Comparison of ENCODE assay signal across 1 cellular context in the genomic region with DNA sequence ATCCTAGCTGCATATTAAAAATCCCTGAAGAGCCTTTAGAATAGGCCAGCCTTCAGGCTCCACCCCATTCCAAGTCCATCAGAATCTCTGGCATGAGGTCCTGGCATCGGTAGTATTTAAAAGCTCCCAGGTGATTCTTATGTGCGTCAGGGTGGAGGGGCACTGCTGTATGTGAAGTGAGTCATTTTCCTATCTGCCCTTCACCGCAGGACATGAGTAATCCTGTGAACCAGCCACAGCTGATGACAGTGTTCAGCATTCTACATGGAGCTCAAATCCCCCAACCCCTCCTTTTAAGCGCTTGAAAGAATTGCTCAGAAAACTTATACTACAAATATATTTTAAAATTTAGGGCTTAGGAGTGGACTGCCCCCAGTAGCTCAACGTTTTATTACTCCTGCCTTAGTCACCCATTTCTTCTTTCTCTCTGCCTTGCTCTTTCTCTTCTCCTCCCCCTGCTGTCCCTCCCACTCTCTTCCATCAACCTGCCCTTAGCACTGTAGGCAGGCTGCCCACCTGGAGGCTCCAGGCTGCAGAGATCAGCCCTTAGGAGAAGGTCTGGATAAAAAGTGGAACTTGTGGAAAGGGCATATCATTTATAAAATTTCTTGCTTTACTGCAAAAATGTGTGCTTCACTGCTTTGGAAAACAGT.
TF ChIP-seq lines count a peak whose summit lies in the region.

No MANE protein-coding gene starts in this region.

TF ChIP-seq in GM12878, 131 proteins besides CTCF, POLR2A, EP300 and RAD21 (continued from another document):
- TF ChIP-seq, protein P1, sequence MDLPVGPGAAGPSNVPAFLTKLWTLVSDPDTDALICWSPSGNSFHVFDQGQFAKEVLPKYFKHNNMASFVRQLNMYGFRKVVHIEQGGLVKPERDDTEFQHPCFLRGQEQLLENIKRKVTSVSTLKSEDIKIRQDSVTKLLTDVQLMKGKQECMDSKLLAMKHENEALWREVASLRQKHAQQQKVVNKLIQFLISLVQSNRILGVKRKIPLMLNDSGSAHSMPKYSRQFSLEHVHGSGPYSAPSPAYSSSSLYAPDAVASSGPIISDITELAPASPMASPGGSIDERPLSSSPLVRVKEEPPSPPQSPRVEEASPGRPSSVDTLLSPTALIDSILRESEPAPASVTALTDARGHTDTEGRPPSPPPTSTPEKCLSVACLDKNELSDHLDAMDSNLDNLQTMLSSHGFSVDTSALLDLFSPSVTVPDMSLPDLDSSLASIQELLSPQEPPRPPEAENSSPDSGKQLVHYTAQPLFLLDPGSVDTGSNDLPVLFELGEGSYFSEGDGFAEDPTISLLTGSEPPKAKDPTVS (IDR thresholded peaks at IDR 0.05; ENCODE audit: low read depth, low read length) = no peak
- peak; percentile 64 for TF ChIP-seq SP1 (IDR thresholded peaks at IDR 0.05; ENCODE audit: low read depth, low read length)
- no peak for TF ChIP-seq KLF5 (IDR thresholded peaks at IDR 0.05; ENCODE audit: partially characterized antibody)
- TF ChIP-seq, protein P2, sequence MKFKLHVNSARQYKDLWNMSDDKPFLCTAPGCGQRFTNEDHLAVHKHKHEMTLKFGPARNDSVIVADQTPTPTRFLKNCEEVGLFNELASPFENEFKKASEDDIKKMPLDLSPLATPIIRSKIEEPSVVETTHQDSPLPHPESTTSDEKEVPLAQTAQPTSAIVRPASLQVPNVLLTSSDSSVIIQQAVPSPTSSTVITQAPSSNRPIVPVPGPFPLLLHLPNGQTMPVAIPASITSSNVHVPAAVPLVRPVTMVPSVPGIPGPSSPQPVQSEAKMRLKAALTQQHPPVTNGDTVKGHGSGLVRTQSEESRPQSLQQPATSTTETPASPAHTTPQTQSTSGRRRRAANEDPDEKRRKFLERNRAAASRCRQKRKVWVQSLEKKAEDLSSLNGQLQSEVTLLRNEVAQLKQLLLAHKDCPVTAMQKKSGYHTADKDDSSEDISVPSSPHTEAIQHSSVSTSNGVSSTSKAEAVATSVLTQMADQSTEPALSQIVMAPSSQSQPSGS (IDR thresholded peaks at IDR 0.05; ENCODE audit: low read length) = peak; percentile 95
- TF ChIP-seq MXI1 (IDR thresholded peaks at IDR 0.05; ENCODE audit: low read depth, low read length) = no peak
- TF ChIP-seq, protein P3, sequence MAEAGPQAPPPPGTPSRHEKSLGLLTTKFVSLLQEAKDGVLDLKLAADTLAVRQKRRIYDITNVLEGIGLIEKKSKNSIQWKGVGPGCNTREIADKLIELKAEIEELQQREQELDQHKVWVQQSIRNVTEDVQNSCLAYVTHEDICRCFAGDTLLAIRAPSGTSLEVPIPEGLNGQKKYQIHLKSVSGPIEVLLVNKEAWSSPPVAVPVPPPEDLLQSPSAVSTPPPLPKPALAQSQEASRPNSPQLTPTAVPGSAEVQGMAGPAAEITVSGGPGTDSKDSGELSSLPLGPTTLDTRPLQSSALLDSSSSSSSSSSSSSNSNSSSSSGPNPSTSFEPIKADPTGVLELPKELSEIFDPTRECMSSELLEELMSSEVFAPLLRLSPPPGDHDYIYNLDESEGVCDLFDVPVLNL (IDR thresholded peaks at IDR 0.05; ENCODE audit: low read depth, low read length) = no peak
- peak; percentile 94 for TF ChIP-seq DPF2 (IDR thresholded peaks at IDR 0.05)
- TF ChIP-seq, protein P4, sequence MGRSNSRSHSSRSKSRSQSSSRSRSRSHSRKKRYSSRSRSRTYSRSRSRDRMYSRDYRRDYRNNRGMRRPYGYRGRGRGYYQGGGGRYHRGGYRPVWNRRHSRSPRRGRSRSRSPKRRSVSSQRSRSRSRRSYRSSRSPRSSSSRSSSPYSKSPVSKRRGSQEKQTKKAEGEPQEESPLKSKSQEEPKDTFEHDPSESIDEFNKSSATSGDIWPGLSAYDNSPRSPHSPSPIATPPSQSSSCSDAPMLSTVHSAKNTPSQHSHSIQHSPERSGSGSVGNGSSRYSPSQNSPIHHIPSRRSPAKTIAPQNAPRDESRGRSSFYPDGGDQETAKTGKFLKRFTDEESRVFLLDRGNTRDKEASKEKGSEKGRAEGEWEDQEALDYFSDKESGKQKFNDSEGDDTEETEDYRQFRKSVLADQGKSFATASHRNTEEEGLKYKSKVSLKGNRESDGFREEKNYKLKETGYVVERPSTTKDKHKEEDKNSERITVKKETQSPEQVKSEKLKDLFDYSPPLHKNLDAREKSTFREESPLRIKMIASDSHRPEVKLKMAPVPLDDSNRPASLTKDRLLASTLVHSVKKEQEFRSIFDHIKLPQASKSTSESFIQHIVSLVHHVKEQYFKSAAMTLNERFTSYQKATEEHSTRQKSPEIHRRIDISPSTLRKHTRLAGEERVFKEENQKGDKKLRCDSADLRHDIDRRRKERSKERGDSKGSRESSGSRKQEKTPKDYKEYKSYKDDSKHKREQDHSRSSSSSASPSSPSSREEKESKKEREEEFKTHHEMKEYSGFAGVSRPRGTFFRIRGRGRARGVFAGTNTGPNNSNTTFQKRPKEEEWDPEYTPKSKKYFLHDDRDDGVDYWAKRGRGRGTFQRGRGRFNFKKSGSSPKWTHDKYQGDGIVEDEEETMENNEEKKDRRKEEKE (IDR thresholded peaks at IDR 0.05) = no peak
- TF ChIP-seq SIN3A (IDR thresholded peaks at IDR 0.05; ENCODE audit: low read depth, low read length) = no peak
- TF ChIP-seq, protein P5, sequence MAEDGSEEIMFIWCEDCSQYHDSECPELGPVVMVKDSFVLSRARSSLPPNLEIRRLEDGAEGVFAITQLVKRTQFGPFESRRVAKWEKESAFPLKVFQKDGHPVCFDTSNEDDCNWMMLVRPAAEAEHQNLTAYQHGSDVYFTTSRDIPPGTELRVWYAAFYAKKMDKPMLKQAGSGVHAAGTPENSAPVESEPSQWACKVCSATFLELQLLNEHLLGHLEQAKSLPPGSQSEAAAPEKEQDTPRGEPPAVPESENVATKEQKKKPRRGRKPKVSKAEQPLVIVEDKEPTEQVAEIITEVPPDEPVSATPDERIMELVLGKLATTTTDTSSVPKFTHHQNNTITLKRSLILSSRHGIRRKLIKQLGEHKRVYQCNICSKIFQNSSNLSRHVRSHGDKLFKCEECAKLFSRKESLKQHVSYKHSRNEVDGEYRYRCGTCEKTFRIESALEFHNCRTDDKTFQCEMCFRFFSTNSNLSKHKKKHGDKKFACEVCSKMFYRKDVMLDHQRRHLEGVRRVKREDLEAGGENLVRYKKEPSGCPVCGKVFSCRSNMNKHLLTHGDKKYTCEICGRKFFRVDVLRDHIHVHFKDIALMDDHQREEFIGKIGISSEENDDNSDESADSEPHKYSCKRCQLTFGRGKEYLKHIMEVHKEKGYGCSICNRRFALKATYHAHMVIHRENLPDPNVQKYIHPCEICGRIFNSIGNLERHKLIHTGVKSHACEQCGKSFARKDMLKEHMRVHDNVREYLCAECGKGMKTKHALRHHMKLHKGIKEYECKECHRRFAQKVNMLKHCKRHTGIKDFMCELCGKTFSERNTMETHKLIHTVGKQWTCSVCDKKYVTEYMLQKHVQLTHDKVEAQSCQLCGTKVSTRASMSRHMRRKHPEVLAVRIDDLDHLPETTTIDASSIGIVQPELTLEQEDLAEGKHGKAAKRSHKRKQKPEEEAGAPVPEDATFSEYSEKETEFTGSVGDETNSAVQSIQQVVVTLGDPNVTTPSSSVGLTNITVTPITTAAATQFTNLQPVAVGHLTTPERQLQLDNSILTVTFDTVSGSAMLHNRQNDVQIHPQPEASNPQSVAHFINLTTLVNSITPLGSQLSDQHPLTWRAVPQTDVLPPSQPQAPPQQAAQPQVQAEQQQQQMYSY (CRISPR knock-in tag; IDR thresholded peaks at IDR 0.05) = no peak
- TF ChIP-seq BMI1 (IDR thresholded peaks at IDR 0.05; ENCODE audit: borderline replicate concordance) = no peak
- no peak for TF ChIP-seq SREBF2 (IDR thresholded peaks at IDR 0.05; ENCODE audit: low read length)
- TF ChIP-seq, protein P6, sequence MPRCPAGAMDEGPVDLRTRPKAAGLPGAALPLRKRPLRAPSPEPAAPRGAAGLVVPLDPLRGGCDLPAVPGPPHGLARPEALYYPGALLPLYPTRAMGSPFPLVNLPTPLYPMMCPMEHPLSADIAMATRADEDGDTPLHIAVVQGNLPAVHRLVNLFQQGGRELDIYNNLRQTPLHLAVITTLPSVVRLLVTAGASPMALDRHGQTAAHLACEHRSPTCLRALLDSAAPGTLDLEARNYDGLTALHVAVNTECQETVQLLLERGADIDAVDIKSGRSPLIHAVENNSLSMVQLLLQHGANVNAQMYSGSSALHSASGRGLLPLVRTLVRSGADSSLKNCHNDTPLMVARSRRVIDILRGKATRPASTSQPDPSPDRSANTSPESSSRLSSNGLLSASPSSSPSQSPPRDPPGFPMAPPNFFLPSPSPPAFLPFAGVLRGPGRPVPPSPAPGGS (IDR thresholded peaks at IDR 0.05; ENCODE audit: borderline replicate concordance, insufficient read depth, low read depth, low read length, poor library complexity, severe bottlenecking) = peak; percentile 77
- TF ChIP-seq, protein P7, sequence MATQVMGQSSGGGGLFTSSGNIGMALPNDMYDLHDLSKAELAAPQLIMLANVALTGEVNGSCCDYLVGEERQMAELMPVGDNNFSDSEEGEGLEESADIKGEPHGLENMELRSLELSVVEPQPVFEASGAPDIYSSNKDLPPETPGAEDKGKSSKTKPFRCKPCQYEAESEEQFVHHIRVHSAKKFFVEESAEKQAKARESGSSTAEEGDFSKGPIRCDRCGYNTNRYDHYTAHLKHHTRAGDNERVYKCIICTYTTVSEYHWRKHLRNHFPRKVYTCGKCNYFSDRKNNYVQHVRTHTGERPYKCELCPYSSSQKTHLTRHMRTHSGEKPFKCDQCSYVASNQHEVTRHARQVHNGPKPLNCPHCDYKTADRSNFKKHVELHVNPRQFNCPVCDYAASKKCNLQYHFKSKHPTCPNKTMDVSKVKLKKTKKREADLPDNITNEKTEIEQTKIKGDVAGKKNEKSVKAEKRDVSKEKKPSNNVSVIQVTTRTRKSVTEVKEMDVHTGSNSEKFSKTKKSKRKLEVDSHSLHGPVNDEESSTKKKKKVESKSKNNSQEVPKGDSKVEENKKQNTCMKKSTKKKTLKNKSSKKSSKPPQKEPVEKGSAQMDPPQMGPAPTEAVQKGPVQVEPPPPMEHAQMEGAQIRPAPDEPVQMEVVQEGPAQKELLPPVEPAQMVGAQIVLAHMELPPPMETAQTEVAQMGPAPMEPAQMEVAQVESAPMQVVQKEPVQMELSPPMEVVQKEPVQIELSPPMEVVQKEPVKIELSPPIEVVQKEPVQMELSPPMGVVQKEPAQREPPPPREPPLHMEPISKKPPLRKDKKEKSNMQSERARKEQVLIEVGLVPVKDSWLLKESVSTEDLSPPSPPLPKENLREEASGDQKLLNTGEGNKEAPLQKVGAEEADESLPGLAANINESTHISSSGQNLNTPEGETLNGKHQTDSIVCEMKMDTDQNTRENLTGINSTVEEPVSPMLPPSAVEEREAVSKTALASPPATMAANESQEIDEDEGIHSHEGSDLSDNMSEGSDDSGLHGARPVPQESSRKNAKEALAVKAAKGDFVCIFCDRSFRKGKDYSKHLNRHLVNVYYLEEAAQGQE (IDR thresholded peaks at IDR 0.05; ENCODE audit: low read depth, low read length) = no peak
- no peak for TF ChIP-seq RB1 (IDR thresholded peaks at IDR 0.05; ENCODE audit: borderline replicate concordance)
- peak; percentile 89; the same call in 1 of the 2 replicates for TF ChIP-seq FOXM1 (IDR thresholded peaks at IDR 0.05; ENCODE audit: low read depth, low read length)
